Comparison of ENCODE assay signal across 20 cellular contexts in the genomic region with DNA sequence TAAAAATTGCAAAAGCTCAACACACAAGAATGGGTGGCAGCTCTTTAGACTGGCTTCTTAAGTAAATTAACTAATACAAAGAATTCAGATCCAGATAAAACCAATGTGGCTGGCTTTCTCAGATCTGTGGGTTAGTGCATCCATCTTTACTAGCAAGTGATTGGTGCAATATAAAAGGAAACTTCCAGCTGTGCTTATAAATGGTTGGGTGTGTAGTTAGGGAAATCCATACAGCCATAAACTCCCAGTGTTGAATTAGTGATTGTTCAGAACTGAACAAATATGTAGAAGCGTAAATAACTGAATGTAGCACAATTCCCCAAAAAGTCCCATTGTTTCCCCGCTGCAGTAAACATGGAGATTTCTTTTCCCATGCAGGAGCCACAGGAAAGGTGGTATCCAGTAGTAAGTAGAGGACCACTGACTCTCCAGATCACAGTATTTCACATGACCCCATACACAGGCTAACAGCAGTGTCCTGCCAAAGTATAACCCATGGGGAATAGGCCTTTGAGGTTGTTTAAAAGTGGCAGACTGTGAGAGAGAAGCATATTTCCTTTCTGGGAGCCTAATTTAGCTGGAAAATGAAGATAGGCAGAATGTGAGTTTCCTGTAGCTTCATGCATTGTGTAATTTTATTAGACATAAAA.
DNase-seq lines count a peak whose midpoint lies in the region; ATAC-seq and TF ChIP-seq lines count a peak whose summit lies in the region.
"Had no signal": no experiment of that assay in that cellular context is flagged by ENCODE, and none has a peak within 500 bp of the region (broad histone marks: within the 10 kb centered on the region; RNA-seq: fewer than 3 reads in every experiment).

No MANE protein-coding gene starts in this region.

- H3K4me3 Mint-ChIP-seq in activated CD4-positive, alpha-beta T cell treated with anti-CD3 and anti-CD28 coated beads, Interleukin-2, amount 10 ng/mL, durations not matched to agents 24 days and 14 days = no peak overlapping the region
- no peak overlapping the region for H3K4me3 Mint-ChIP-seq in activated CD4-positive, alpha-beta T cell treated with anti-CD3 and anti-CD28 coated beads, Interleukin-2, amount 10 ng/mL, durations not matched to agents 7 days and 5 days
- H3K4me3 Mint-ChIP-seq: CD14-positive monocyte, GM23338 had no signal

- no peak for TF ChIP-seq CTCF in mucosa of descending colon (IDR thresholded peaks at IDR 0.05)

- no peaks in the 10 kb centered on the region for H3K9me3 ChIP-seq in mucosa of descending colon

- peaks cover 13% of the 10 kb centered on the region for H3K27me3 Mint-ChIP-seq in activated CD4-positive, alpha-beta T cell treated with anti-CD3 and anti-CD28 coated beads, Interleukin-2, amount 10 ng/mL, durations not matched to agents 24 days and 14 days
- no peaks in the 10 kb centered on the region for H3K27me3 Mint-ChIP-seq in activated CD4-positive, alpha-beta T cell treated with anti-CD3 and anti-CD28 coated beads, Interleukin-2, amount 10 ng/mL, durations not matched to agents 7 days and 5 days

- ATAC-seq in mucosa of descending colon (peak; percentile 88), HG03108 (IDR thresholded peaks at IDR 0.05; ENCODE audit: unreplicated experiment) (no peak)
- ATAC-seq: GM12878, GM23338, HCT116, HepG2 had no signal

- peak; percentile 8 for DNase-seq in activated CD4-positive, alpha-beta T cell treated with anti-CD3 and anti-CD28 coated beads, Interleukin-2, amount 10 ng/mL, durations not matched to agents 24 days and 14 days
- no peak for DNase-seq in activated CD4-positive, alpha-beta T cell treated with anti-CD3 and anti-CD28 coated beads, Interleukin-2, amount 10 ng/mL, durations not matched to agents 7 days and 5 days
- peak; percentile 18 for DNase-seq in COR-L47 (lab: John Stamatoyannopoulos, UW)
- DNase-seq in NCI-H69 (lab: John Stamatoyannopoulos, UW) = peak; percentile 55
- no peak for DNase-seq in mucosa of descending colon
- DNase-seq in NCI-H2029 (lab: John Stamatoyannopoulos, UW) = no peak
- no peak for DNase-seq in COLO668 (lab: John Stamatoyannopoulos, UW; ENCODE audit: unreplicated experiment)
- DNase-seq: ACHN; KBM-7; NCI-H510A treated with DMSO at 0.1 percent for 48 hours; NK-92 treated with Interleukin-12 subunit alpha and Interleukin-12 subunit beta, amount 100 ng/mL, for 24 hours; Right ventricle myocardium superior; SW 1271; T-helper 2 cell had no signal

- intact Hi-C loops in activated CD4-positive, alpha-beta T cell treated with anti-CD3 and anti-CD28 coated beads, Interleukin-2, amount 10 ng/mL, durations not matched to agents 24 days and 14 days (cut with micrococcal nuclease) = no loop called here
- intact Hi-C loops in mucosa of descending colon (cut with DNase I, micrococcal nuclease) = no loop called here

- H3K36me3 ChIP-seq in mucosa of descending colon (ENCODE audit: low read depth) = no peaks in the 10 kb centered on the region

- H3K27ac Mint-ChIP-seq in activated CD4-positive, alpha-beta T cell treated with anti-CD3 and anti-CD28 coated beads, Interleukin-2, amount 10 ng/mL, durations not matched to agents 24 days and 14 days = no peak overlapping the region
- H3K27ac Mint-ChIP-seq in activated CD4-positive, alpha-beta T cell treated with anti-CD3 and anti-CD28 coated beads, Interleukin-2, amount 10 ng/mL, durations not matched to agents 7 days and 5 days = no peak overlapping the region
- H3K27ac Mint-ChIP-seq: CD14-positive monocyte, GM23338 had no signal

- POLR2A ChIA-PET in activated CD4-positive, alpha-beta T cell treated with anti-CD3 and anti-CD28 coated beads, Interleukin-2, amount 10 ng/mL, durations not matched to agents 7 days and 5 days (lab: Charles Lee) = no interaction called here

- CTCF ChIA-PET in activated CD4-positive, alpha-beta T cell treated with anti-CD3 and anti-CD28 coated beads, Interleukin-2, amount 10 ng/mL, durations not matched to agents 7 days and 5 days (lab: Charles Lee) = no interaction called here

- H3K36me3 Mint-ChIP-seq in activated CD4-positive, alpha-beta T cell treated with anti-CD3 and anti-CD28 coated beads, Interleukin-2, amount 10 ng/mL, durations not matched to agents 24 days and 14 days (ENCODE audit: low read depth) = no peaks in the 10 kb centered on the region
- H3K36me3 Mint-ChIP-seq in activated CD4-positive, alpha-beta T cell treated with anti-CD3 and anti-CD28 coated beads, Interleukin-2, amount 10 ng/mL, durations not matched to agents 7 days and 5 days (ENCODE audit: low read depth) = no peaks in the 10 kb centered on the region
- H3K36me3 Mint-ChIP-seq: CD14-positive monocyte had no signal

- H3K4me1 Mint-ChIP-seq in activated CD4-positive, alpha-beta T cell treated with anti-CD3 and anti-CD28 coated beads, Interleukin-2, amount 10 ng/mL, durations not matched to agents 24 days and 14 days = peaks cover 5% of the 10 kb centered on the region
- no peaks in the 10 kb centered on the region for H3K4me1 Mint-ChIP-seq in activated CD4-positive, alpha-beta T cell treated with anti-CD3 and anti-CD28 coated beads, Interleukin-2, amount 10 ng/mL, durations not matched to agents 7 days and 5 days
- H3K4me1 Mint-ChIP-seq: GM23338 had no signal

- no peak overlapping the region for H3K4me3 ChIP-seq in mucosa of descending colon
- H3K4me3 ChIP-seq: GM12878, GM23338 had no signal

- peaks cover 9% of the 10 kb centered on the region for H3K4me1 ChIP-seq in mucosa of descending colon (ENCODE audit: low read depth)

- no peaks in the 10 kb centered on the region for H3K9me3 Mint-ChIP-seq in activated CD4-positive, alpha-beta T cell treated with anti-CD3 and anti-CD28 coated beads, Interleukin-2, amount 10 ng/mL, durations not matched to agents 24 days and 14 days
- no peaks in the 10 kb centered on the region for H3K9me3 Mint-ChIP-seq in activated CD4-positive, alpha-beta T cell treated with anti-CD3 and anti-CD28 coated beads, Interleukin-2, amount 10 ng/mL, durations not matched to agents 7 days and 5 days
- H3K9me3 Mint-ChIP-seq: CD14-positive monocyte, GM23338 had no signal

Comparison
In these comparisons a context has a peak if more than half of its experiments do, and no peak if none do; other contexts are left out.
1. DNase-seq: peak in activated CD4-positive, alpha-beta T cell treated with anti-CD3 and anti-CD28 coated beads, Interleukin-2, amount 10 ng/mL, durations not matched to agents 24 days and 14 days (single experiment), COR-L47 (single experiment) and NCI-H69 (single experiment); none in activated CD4-positive, alpha-beta T cell treated with anti-CD3 and anti-CD28 coated beads, Interleukin-2, amount 10 ng/mL, durations not matched to agents 7 days and 5 days (single experiment), mucosa of descending colon (0 of 3), NCI-H2029 (single experiment) and COLO668 (single experiment).